ENCODE assay signal across 26 cellular contexts in the genomic region with DNA sequence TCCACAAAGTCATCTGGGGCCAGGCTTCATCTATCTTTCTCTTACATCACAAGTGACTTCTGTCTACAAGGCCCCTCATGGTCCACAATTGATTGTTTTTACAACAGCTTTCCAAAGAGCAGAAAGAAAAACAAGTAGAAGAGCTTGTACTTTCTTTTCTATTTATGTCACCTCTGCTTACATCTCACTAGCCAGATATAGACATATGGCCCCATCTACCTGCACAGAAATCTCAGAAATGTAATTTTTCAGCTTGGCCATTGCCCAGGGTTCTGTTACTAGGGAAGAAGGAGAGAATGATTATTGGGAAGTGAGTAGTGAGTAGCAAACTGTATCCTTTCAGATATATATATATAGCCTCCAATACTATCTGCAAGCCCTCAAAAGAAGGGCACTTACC.
DNase-seq lines count a peak whose midpoint lies in the region; ATAC-seq, FAIRE-seq and TF ChIP-seq lines count a peak whose summit lies in the region.
"Had no signal": no experiment of that assay in that cellular context is flagged by ENCODE, and none has a peak within 500 bp of the region (broad histone marks: within the 10 kb centered on the region; RNA-seq: fewer than 3 reads in every experiment).

No MANE protein-coding gene starts in this region.

- no peaks in the 10 kb centered on the region for H3K9me2 ChIP-seq in SU-DHL-6 (replicated peaks; ENCODE audit: insufficient read depth, low read length)

- peaks cover 4% of the 10 kb centered on the region; the same call in 1 of the 2 replicates for H3F3A ChIP-seq in SU-DHL-6 (ENCODE audit: insufficient read depth)

- H2AFZ ChIP-seq in SU-DHL-6 (ENCODE audit: low read depth, low read length, severe bottlenecking), result peak overlapping the region; percentile 91

- FAIRE-seq in GM12891 (lab: Jason Lieb, UNC), result no peak

- no peaks in the 10 kb centered on the region for H3K79me2 ChIP-seq in SU-DHL-6 (ENCODE audit: insufficient read depth, low read length)

- H3K4me3 Mint-ChIP-seq in stimulated activated naive B cell treated with anti-CD40 and anti-IgM and Interleukin-4, amounts not matched to agents 10 μg/mL and 1 μg/mL and 100 μg/mL, for 72 hours, result no peak overlapping the region
- H3K4me3 Mint-ChIP-seq: CD8-positive, alpha-beta T cell; HFFc6; T-cell had no signal

- H3K27me3 ChIP-seq in SU-DHL-6 (ENCODE audit: low read length), result no peaks in the 10 kb centered on the region
- H3K27me3 ChIP-seq: SJSA1 had no signal

- H3K27ac ChIP-seq in SU-DHL-6 (ENCODE audit: low read depth, low read length), result peak overlapping the region; percentile 62
- H3K27ac ChIP-seq: C4-2B, HL-60, SJSA1 had no signal

- H3K4me1 Mint-ChIP-seq in stimulated activated naive B cell treated with anti-CD40 and anti-IgM and Interleukin-4, amounts not matched to agents 10 μg/mL and 1 μg/mL and 100 μg/mL, for 72 hours, result peaks cover 42 to 72% of the 10 kb centered on the region in 2 donors

- ATAC-seq in HG02885 (IDR thresholded peaks at IDR 0.05; ENCODE audit: poor library complexity, unreplicated experiment), result peak; percentile 26
- ATAC-seq in stimulated activated naive B cell treated with anti-CD40 and anti-IgM and Interleukin-4, amounts not matched to agents 10 μg/mL and 1 μg/mL and 100 μg/mL, for 72 hours (replicated peaks), result no peak
- no peak for ATAC-seq in GM21619 (IDR thresholded peaks at IDR 0.05; ENCODE audit: unreplicated experiment)
- ATAC-seq in HG02623 (IDR thresholded peaks at IDR 0.05; ENCODE audit: unreplicated experiment), result no peak
- ATAC-seq: CD8-positive, alpha-beta T cell; PC-3; T-cell had no signal

- TF ChIP-seq POLR2A in GM12891 (IDR thresholded peaks at IDR 0.05; ENCODE audit: low read depth, low read length), result no peak

- H3K4me3 ChIP-seq in SU-DHL-6 (ENCODE audit: insufficient read depth, low read length, poor library complexity, severe bottlenecking), result no peak overlapping the region
- H3K4me3 ChIP-seq: HAP-1, SJSA1 had no signal

- H3K27me3 Mint-ChIP-seq in stimulated activated naive B cell treated with anti-CD40 and anti-IgM and Interleukin-4, amounts not matched to agents 10 μg/mL and 1 μg/mL and 100 μg/mL, for 72 hours, result no peaks in the 10 kb centered on the region
- H3K27me3 Mint-ChIP-seq: T-cell had no signal

- peak overlapping the region; percentile 54 for H3K4me2 ChIP-seq in SU-DHL-6 (ENCODE audit: low read depth, low read length, poor library complexity, severe bottlenecking)

- H3K9me3 Mint-ChIP-seq in stimulated activated naive B cell treated with anti-CD40 and anti-IgM and Interleukin-4, amounts not matched to agents 10 μg/mL and 1 μg/mL and 100 μg/mL, for 72 hours, result peaks cover 11 to 12% of the 10 kb centered on the region in 2 donors
- H3K9me3 Mint-ChIP-seq: HFFc6 had no signal

- H3K9ac ChIP-seq in SU-DHL-6 (ENCODE audit: low read length), result peak overlapping the region; percentile 18; the same call in 1 of the 2 replicates

- no peak for DNase-seq in GM12891 (ENCODE audit: insufficient read length, low spot score)
- no peak for DNase-seq in stimulated activated naive B cell treated with anti-CD40 and anti-IgM and Interleukin-4, amounts not matched to agents 10 μg/mL and 1 μg/mL and 100 μg/mL, for 72 hours
- no peak for DNase-seq in NAMALWA (ENCODE audit: low spot score)
- no peak for DNase-seq in OCI-M2 (lab: John Stamatoyannopoulos, UW; ENCODE audit: unreplicated experiment)
- DNase-seq: Caco-2; CD8-positive, alpha-beta T cell; DMS79; GOT3; HFFc6; Karpas-422; MV-4-11; NCI-H1105 treated with DMSO at 0.1 percent for 48 hours; NCI-H146; NCI-H1930; NCI-H446; NCI-H524 treated with DMSO at 0.1 percent for 48 hours; PC-3; T-cell had no signal

- H3K36me3 ChIP-seq in SU-DHL-6 (ENCODE audit: low read length), result 0 out of 2 replicates have a peak, but pooled peaks cover 7% of the 10 kb centered on the region
- H3K36me3 ChIP-seq: HAP-1, SJSA1 had no signal

- no peaks in the 10 kb centered on the region for H4K20me1 ChIP-seq in SU-DHL-6 (ENCODE audit: low read depth, low read length)

- peaks cover 11 to 16% of the 10 kb centered on the region in 2 donors for H3K36me3 Mint-ChIP-seq in stimulated activated naive B cell treated with anti-CD40 and anti-IgM and Interleukin-4, amounts not matched to agents 10 μg/mL and 1 μg/mL and 100 μg/mL, for 72 hours
- H3K36me3 Mint-ChIP-seq: CD8-positive, alpha-beta T cell had no signal

- TF ChIP-seq CTCF in SU-DHL-6 (IDR thresholded peaks at IDR 0.05; ENCODE audit: insufficient read depth, low read length, poor library complexity, severe bottlenecking), result no peak

- peaks cover 11% of the 10 kb centered on the region; the same call in 1 of the 2 replicates for H3K9me3 ChIP-seq in SU-DHL-6 (ENCODE audit: insufficient read depth, low read length)
- H3K9me3 ChIP-seq: Caco-2, HAP-1, SJSA1 had no signal

- H3K27ac Mint-ChIP-seq in stimulated activated naive B cell treated with anti-CD40 and anti-IgM and Interleukin-4, amounts not matched to agents 10 μg/mL and 1 μg/mL and 100 μg/mL, for 72 hours, result peak overlapping the region; percentile 56
- H3K27ac Mint-ChIP-seq: CD8-positive, alpha-beta T cell; HFFc6; T-cell had no signal

TF ChIP-seq in GM12891, 5 proteins besides CTCF, POLR2A, EP300 and RAD21:
- TF ChIP-seq POU2F2 (IDR thresholded peaks at IDR 0.05; ENCODE audit: low read depth, low read length) (no peak), SPI1 (IDR thresholded peaks at IDR 0.05; ENCODE audit: low read depth, low read length) (peak; percentile 16; the same call in 1 of the 2 replicates), TAF1 (IDR thresholded peaks at IDR 0.05; ENCODE audit: low read depth, low read length) (no peak)
